In genomic region chr2:147888665-147889064, GRCh38 we compare ENCODE assay signal across 20 cellular contexts. TPM values are rescaled to one million over a fixed set of nuclear protein-coding genes. Genes with fewer than 3 reads are reported as not detected.
DNase-seq lines count a peak whose midpoint lies in the region; ATAC-seq and TF ChIP-seq lines count a peak whose summit lies in the region.
"Had no signal": no experiment of that assay in that cellular context is flagged by ENCODE, and none has a peak within 500 bp of the region (broad histone marks: within the 10 kb centered on the region; RNA-seq: fewer than 3 reads in every experiment).

No MANE protein-coding gene starts in this region.

- H3K27ac ChIP-seq in mammary epithelial cell (ENCODE audit: insufficient read depth, low read depth, low read length) (no peak overlapping the region), HEK293 (ENCODE audit: extremely low read depth, low read depth, low read length) (no peak overlapping the region), osteoblast (ENCODE audit: low read depth, low read length) (no peak overlapping the region), vagina (no peak overlapping the region)
- H3K27ac ChIP-seq: C4-2B, SK-N-MC, suprapubic skin had no signal

- H3K36me3 Mint-ChIP-seq in MCF 10A (ENCODE audit: insufficient read depth, unreplicated experiment), result no peaks in the 10 kb centered on the region
- H3K36me3 Mint-ChIP-seq: immature natural killer cell, memory B cell had no signal

- no peaks in the 10 kb centered on the region for H3K4me1 ChIP-seq in mammary epithelial cell (ENCODE audit: insufficient read depth, low read length)
- peaks cover 20% of the 10 kb centered on the region for H3K4me1 ChIP-seq in HEK293 (ENCODE audit: control insufficient read depth, insufficient read depth, low read length)
- no peaks in the 10 kb centered on the region for H3K4me1 ChIP-seq in osteoblast (ENCODE audit: insufficient read depth, low read length)
- H3K4me1 ChIP-seq in vagina, result peaks cover 12% of the 10 kb centered on the region

- TF ChIP-seq POLR2A in vagina (IDR thresholded peaks at IDR 0.05), result no peak

- WGBS in mammary epithelial cell (ENCODE audit: low coverage, missing lambda C conversion rate), result 28% methylated on average over 3 of the region's 3 CpGs

- H3K4me2 ChIP-seq in mammary epithelial cell (ENCODE audit: insufficient read depth, low read depth, low read length), result peak overlapping the region; percentile 62
- peak overlapping the region; percentile 14 for H3K4me2 ChIP-seq in osteoblast (ENCODE audit: insufficient read depth, low read length)

- in situ Hi-C loops in mammary epithelial cell (cut with MboI; ENCODE audit: low sequenced_read_pairs in 2 of 2), result no loop called here

- H3K9ac ChIP-seq in mammary epithelial cell (ENCODE audit: insufficient read depth, low read length), result no peak overlapping the region

- BruUV-seq in mammary epithelial cell (replicated peaks; lab: Mats Ljungman, UMichigan), result no TSS peak
- no TSS peak for BruUV-seq in MCF 10A (replicated peaks; lab: Mats Ljungman, UMichigan)

- dilution Hi-C loops in mammary epithelial cell (cut with HindIII; ENCODE audit: low sequenced_read_pairs), result no loop called here

- no peak overlapping the region for H3K4me3 Mint-ChIP-seq in MCF 10A (ENCODE audit: unreplicated experiment)
- H3K4me3 Mint-ChIP-seq: activated CD8-positive, alpha-beta T cell treated with anti-CD3 and anti-CD28 coated beads, Interleukin-2, amount 10 ng/mL, durations not matched to agents 7 days and 5 days; immature natural killer cell; memory B cell; neural crest cell had no signal

- H2AFZ ChIP-seq in mammary epithelial cell (ENCODE audit: low read depth, low read length), result no peak overlapping the region
- H2AFZ ChIP-seq in osteoblast (ENCODE audit: low read length), result no peak overlapping the region

- H4K20me1 ChIP-seq in mammary epithelial cell (ENCODE audit: insufficient read depth, low read length), result no peaks in the 10 kb centered on the region
- peaks cover 7% of the 10 kb centered on the region for H4K20me1 ChIP-seq in osteoblast (ENCODE audit: insufficient read depth, low read length)

- H3K27me3 Mint-ChIP-seq in MCF 10A (ENCODE audit: insufficient read depth, unreplicated experiment), result no peaks in the 10 kb centered on the region
- H3K27me3 Mint-ChIP-seq: memory B cell had no signal

- H3K9me3 Mint-ChIP-seq in MCF 10A (ENCODE audit: unreplicated experiment), result no peaks in the 10 kb centered on the region
- H3K9me3 Mint-ChIP-seq: immature natural killer cell, memory B cell had no signal

- H3K27ac Mint-ChIP-seq in MCF 10A (ENCODE audit: low read depth, unreplicated experiment), result no peak overlapping the region
- H3K27ac Mint-ChIP-seq: activated CD8-positive, alpha-beta T cell treated with anti-CD3 and anti-CD28 coated beads, Interleukin-2, amount 10 ng/mL, durations not matched to agents 7 days and 5 days; immature natural killer cell; memory B cell had no signal

- peaks cover 12% of the 10 kb centered on the region for H3K4me1 Mint-ChIP-seq in MCF 10A (ENCODE audit: insufficient read depth, unreplicated experiment)

- intact Hi-C loops in mammary epithelial cell (cut with micrococcal nuclease) (no loop called here), MCF 10A (cut with micrococcal nuclease) (loop anchor here (10.0 kb wide), 1 partner anchor 64 kb away; no protein-coding TSS in a partner anchor), vagina (cut with DNase I) (no loop called here)

- H3K79me2 ChIP-seq in mammary epithelial cell (ENCODE audit: insufficient read depth, low read length) (peaks cover 64% of the 10 kb centered on the region), osteoblast (ENCODE audit: insufficient read depth, low read length) (peaks cover 44% of the 10 kb centered on the region)

- CTCF ChIA-PET in mammary epithelial cell (lab: Charles Lee; ENCODE audit: low non-redundant PET), result no interaction called here
- CTCF ChIA-PET in MCF 10A (lab: Yijun Ruan, JAX), result no interaction called here
- CTCF ChIA-PET in HEK293 (lab: Yijun Ruan, JAX), result no interaction called here

- TF ChIP-seq CTCF in mammary epithelial cell (conservative IDR thresholded peaks at IDR 0.05 in 1 of 2, IDR thresholded peaks at IDR 0.05 in 1 of 2; ENCODE audit: extremely low read depth in 1 of 2, insufficient read depth in 1 of 2, low read depth in 1 of 2, low read length in 2 of 2), result no peak
- TF ChIP-seq CTCF in MCF 10A (IDR thresholded peaks at IDR 0.05; ENCODE audit: unreplicated experiment), result no peak
- TF ChIP-seq CTCF in HEK293 (tag by site-specific recombination; IDR thresholded peaks at IDR 0.05), result no peak
- no peak for TF ChIP-seq CTCF in osteoblast (IDR thresholded peaks at IDR 0.05; ENCODE audit: extremely low read depth, low read depth, low read length)
- no peak for TF ChIP-seq CTCF in vagina (IDR thresholded peaks at IDR 0.05)

- H3K36me3 ChIP-seq in mammary epithelial cell (ENCODE audit: insufficient read depth, low read length), result no peaks in the 10 kb centered on the region
- H3K36me3 ChIP-seq in HEK293 (ENCODE audit: control insufficient read depth in 2 of 2, insufficient read depth in 1 of 2, low read length in 2 of 2), result no peaks in the 10 kb centered on the region
- no peaks in the 10 kb centered on the region for H3K36me3 ChIP-seq in osteoblast (ENCODE audit: insufficient read depth, low read length)
- H3K36me3 ChIP-seq in vagina, result no peaks in the 10 kb centered on the region
- H3K36me3 ChIP-seq: suprapubic skin had no signal

- POLR2A ChIA-PET in MCF 10A (lab: Yijun Ruan, JAX) (no interaction called here), HEK293 (lab: Yijun Ruan, JAX) (no interaction called here)

- ATAC-seq in HG03342 (IDR thresholded peaks at IDR 0.05; ENCODE audit: unreplicated experiment) (peak; percentile 71), GM19023 (IDR thresholded peaks at IDR 0.05; ENCODE audit: unreplicated experiment) (no peak)
- ATAC-seq: activated CD8-positive, alpha-beta T cell treated with anti-CD3 and anti-CD28 coated beads, Interleukin-2, amount 10 ng/mL, durations not matched to agents 7 days and 5 days; right cardiac atrium had no signal

- H3K27me3 ChIP-seq in mammary epithelial cell (ENCODE audit: insufficient read depth, low read length) (no peaks in the 10 kb centered on the region), osteoblast (ENCODE audit: insufficient read depth, low read length) (no peaks in the 10 kb centered on the region), vagina (no peaks in the 10 kb centered on the region)
- H3K27me3 ChIP-seq: suprapubic skin had no signal

- H3K4me3 ChIP-seq in mammary epithelial cell (replicated peaks in 1 of 3; ENCODE audit: insufficient read depth in 1 of 3, low read depth in 2 of 3, low read length in 3 of 3) (peak overlapping the region; percentile 11 to 16 (median 13)), HEK293 (ENCODE audit: low read depth, low read length) (no peak overlapping the region), osteoblast (ENCODE audit: insufficient read depth, low read length) (no peak overlapping the region), vagina (no peak overlapping the region)
- H3K4me3 ChIP-seq: SK-N-MC, suprapubic skin had no signal

- DNase-seq in mammary epithelial cell, result no peak
- no peak for DNase-seq in MCF 10A (ENCODE audit: unreplicated experiment)
- no peak for DNase-seq in osteoblast (ENCODE audit: insufficient read length, low spot score, missing footprints)
- no peak for DNase-seq in vagina (ENCODE audit: extremely low spot score in 2 of 2)
- no peak for DNase-seq in activated CD4-positive, alpha-beta T cell treated with anti-CD3 and anti-CD28 coated beads, Interleukin-2, amount 50 U/mL, for 1 hour
- DNase-seq: 8988T; activated CD8-positive, alpha-beta T cell treated with anti-CD3 and anti-CD28 coated beads, Interleukin-2, amount 10 ng/mL, durations not matched to agents 7 days and 5 days; activated gamma-delta T cell; aorta; immature natural killer cell; NCI-H187; right cardiac atrium had no signal

- H3K9me3 ChIP-seq in mammary epithelial cell (replicated peaks; ENCODE audit: insufficient read depth, low read length), result no peaks in the 10 kb centered on the region
- H3K9me3 ChIP-seq in HEK293 (ENCODE audit: control insufficient read depth, insufficient read depth, low read depth, low read length), result no peaks in the 10 kb centered on the region
- no peaks in the 10 kb centered on the region for H3K9me3 ChIP-seq in osteoblast (ENCODE audit: low read depth, low read length)
- H3K9me3 ChIP-seq in vagina, result no peaks in the 10 kb centered on the region
- H3K9me3 ChIP-seq: suprapubic skin had no signal

TF ChIP-seq in HEK293, 187 proteins besides CTCF, POLR2A, EP300 and RAD21 (continues in another document):
- TF ChIP-seq PRDM1 (tag by site-specific recombination; IDR thresholded peaks at IDR 0.05) (0 out of 2 replicates have a peak, but pooled peaks have one; percentile 13), PRDM6 (tag by site-specific recombination; IDR thresholded peaks at IDR 0.05) (peak; percentile 34; the same call in 1 of the 2 replicates)

RNA-seq across cellular contexts. Expression of gene ACVR2A, which starts 43.8 kb away (rescaled TPM):
- total RNA-seq in mammary epithelial cell (10 to 100 TPM; 12.9 to 26.0 TPM), MCF 10A (2022) (11.2 and 11.9 TPM in 2 replicates), osteoblast (36.8 and 39.4 TPM in 2 replicates), vagina (29.7 TPM)
- polyA plus RNA-seq in mammary epithelial cell, result 3.6 TPM
- 9.3 TPM for polyA minus RNA-seq in mammary epithelial cell

Comparison
In these comparisons a context has a peak if more than half of its experiments do, and no peak if none do; other contexts are left out.
1. H3K4me3 ChIP-seq: peak in mammary epithelial cell (3 of 3); none in HEK293 (single experiment), osteoblast (single experiment) and vagina (0 of 2).